In the genomic region with DNA sequence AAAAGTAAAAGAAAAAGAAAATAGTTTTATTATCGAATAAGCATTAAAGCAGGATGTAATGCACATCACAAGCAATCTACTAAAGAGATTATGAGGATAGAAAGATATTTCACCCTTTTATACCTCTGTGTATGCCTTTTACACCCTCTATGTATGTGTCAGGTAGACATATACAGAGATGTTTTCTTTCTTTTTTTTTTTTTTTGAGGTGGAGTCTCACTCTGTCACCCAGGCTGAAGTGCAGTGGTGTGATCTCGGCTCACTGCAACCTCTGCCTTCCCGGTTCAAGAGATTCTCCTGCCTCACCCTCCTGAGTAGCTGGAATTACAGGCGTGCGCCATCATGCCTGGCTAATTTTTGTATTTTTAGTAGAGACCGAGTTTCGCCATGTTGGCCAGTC, we compare ENCODE assay signal across 4 cellular contexts. TPM values are rescaled to one million over a fixed set of nuclear protein-coding genes. Genes with fewer than 3 reads are reported as not detected.
"Had no signal": no experiment of that assay in that cellular context is flagged by ENCODE, and none has a peak within 500 bp of the region (broad histone marks: within the 10 kb centered on the region; RNA-seq: fewer than 3 reads in every experiment).

No MANE protein-coding gene starts in this region.

RNA-seq across cellular contexts. Expression of a gene that starts 13.6 kb away (rescaled TPM):
- total RNA-seq: GM23248, HepG2, HFFc6, HT1080 had no signal
